ENCODE assay signal across 8 cellular contexts in genomic region chr6:98834060-98835031, GRCh38. TPM values are rescaled to one million over a fixed set of nuclear protein-coding genes. Genes with fewer than 3 reads are reported as not detected.
DNase-seq lines count a peak whose midpoint lies in the region; ATAC-seq, FAIRE-seq and TF ChIP-seq lines count a peak whose summit lies in the region.

Gene POU3F2 (plus strand): TSS chr6:98834574. CDS start chr6:98834874, 300 bp downstream.

- H3K36me3 Mint-ChIP-seq in astrocyte (ENCODE audit: low read depth, unreplicated experiment): no peaks in the 10 kb centered on the region

- no peak for TF ChIP-seq CTCF in GM06990 (IDR thresholded peaks at IDR 0.05; ENCODE audit: insufficient read depth, low read length, poor library complexity, severe bottlenecking)
- TF ChIP-seq CTCF in astrocyte (IDR thresholded peaks at IDR 0.05; ENCODE audit: insufficient read depth, low read depth, low read length): no peak

- H4K20me1 ChIP-seq in astrocyte (ENCODE audit: insufficient read depth, low read length): peaks cover 8% of the 10 kb centered on the region

- ATAC-seq in HG02588 (IDR thresholded peaks at IDR 0.05; ENCODE audit: unreplicated experiment): peak; percentile 75

- H3K4me1 Mint-ChIP-seq in astrocyte (ENCODE audit: low read depth, unreplicated experiment): peaks cover 5% of the 10 kb centered on the region

- H2AFZ ChIP-seq in astrocyte (ENCODE audit: low read depth, low read length): peak within 1 kb of the TSS; percentile 88

- peaks cover 41% of the 10 kb centered on the region for H3K27me3 Mint-ChIP-seq in astrocyte (ENCODE audit: low read depth, unreplicated experiment)

- H3K27ac ChIP-seq in astrocyte (ENCODE audit: low read depth, low read length) (peak within 1 kb of the TSS; percentile 70), rectal smooth muscle tissue (ENCODE audit: low read depth, low read length) (no peak within 1 kb of the TSS)

- peaks cover 30% of the 10 kb centered on the region for H3K4me1 ChIP-seq in astrocyte (ENCODE audit: insufficient read depth, low read length)
- H3K4me1 ChIP-seq in rectal smooth muscle tissue (ENCODE audit: control insufficient read depth, insufficient read depth, low read length): peaks cover 10% of the 10 kb centered on the region

- H3K4me3 ChIP-seq in GM06990 (replicated peaks; ENCODE audit: low read depth, low read length) (peak within 1 kb of the TSS; percentile 53), astrocyte (ENCODE audit: insufficient read depth, low read depth, low read length) (peak within 1 kb of the TSS; percentile 66), rectal smooth muscle tissue (ENCODE audit: low read length) (peak within 1 kb of the TSS; percentile 56)

- peak within 1 kb of the TSS; percentile 72 for H3K9ac ChIP-seq in astrocyte (ENCODE audit: low read length)
- H3K9ac ChIP-seq in rectal smooth muscle tissue (ENCODE audit: low read length): no peak within 1 kb of the TSS

- H3K4me3 Mint-ChIP-seq in astrocyte (ENCODE audit: unreplicated experiment): peak within 1 kb of the TSS; percentile 87

- peaks cover 3% of the 10 kb centered on the region for H3K9me3 Mint-ChIP-seq in astrocyte (ENCODE audit: unreplicated experiment)

- H3K36me3 ChIP-seq in GM06990 (ENCODE audit: control insufficient read depth, insufficient read depth, low read length) (no peaks in the 10 kb centered on the region), astrocyte (ENCODE audit: insufficient read depth, low read length) (no peaks in the 10 kb centered on the region), rectal smooth muscle tissue (ENCODE audit: control insufficient read depth, insufficient read depth, low read length) (no peaks in the 10 kb centered on the region)

- H3K27ac Mint-ChIP-seq in astrocyte (ENCODE audit: unreplicated experiment): peak within 1 kb of the TSS; percentile 84

- H3K27me3 ChIP-seq in GM06990 (replicated peaks; ENCODE audit: control insufficient read depth, insufficient read depth, low read length) (peaks cover 12% of the 10 kb centered on the region; the same call in 1 of the 2 replicates), astrocyte (ENCODE audit: insufficient read depth, low read length) (peaks cover 62% of the 10 kb centered on the region), rectal smooth muscle tissue (ENCODE audit: control insufficient read depth, insufficient read depth, low read length) (peaks cover 45% of the 10 kb centered on the region)

- H3K4me2 ChIP-seq in astrocyte (ENCODE audit: low read length): peak within 1 kb of the TSS; percentile 85

- FAIRE-seq in astrocyte (lab: Jason Lieb, UNC): no peak

- H3K79me2 ChIP-seq in astrocyte (ENCODE audit: insufficient read depth, low read length): peaks cover 43% of the 10 kb centered on the region

- peak; percentile 79 for DNase-seq in GM06990 (ENCODE audit: extremely low read depth, insufficient read length)
- peak; percentile 93 for DNase-seq in NCI-H1048 (lab: John Stamatoyannopoulos, UW)
- peak; percentile 93 for DNase-seq in SW480 (ENCODE audit: low spot score)
- peak; percentile 98 for DNase-seq in astrocyte (ENCODE audit: low read depth)
- DNase-seq in hippocampal formation (lab: John Stamatoyannopoulos, UW): peak; percentile 97 to 100
- DNase-seq in SKM-1 treated with dmso at 0.1 percent for 144 hours (lab: John Stamatoyannopoulos, UW; ENCODE audit: unreplicated experiment): no peak

- H3K9me3 ChIP-seq in astrocyte (ENCODE audit: insufficient read depth, low read depth, low read length): no peaks in the 10 kb centered on the region

RNA-seq across cellular contexts. Expression of gene POU3F2, which starts in this region (rescaled TPM):
- 1.9 and 2.1 TPM in 2 replicates for total RNA-seq in astrocyte
